2 cellular contexts compared by ENCODE assay signal in genomic region chr14:75840911-75841310, GRCh38.
TF ChIP-seq lines count a peak whose summit lies in the region.

No MANE protein-coding gene starts in this region.

TF ChIP-seq in GM23338, 12 proteins besides CTCF, POLR2A, EP300 and RAD21:
- no peak for TF ChIP-seq REST (IDR thresholded peaks at IDR 0.05; ENCODE audit: unreplicated experiment)
- TF ChIP-seq STAT1 (IDR thresholded peaks at IDR 0.05; ENCODE audit: unreplicated experiment), result no peak
- TF ChIP-seq ZNF331 (CRISPR knock-in tag; IDR thresholded peaks at IDR 0.05; ENCODE audit: low read depth), result no peak
- no peak for TF ChIP-seq ZNF462 (CRISPR knock-in tag; IDR thresholded peaks at IDR 0.05)
- TF ChIP-seq EZH2 (IDR thresholded peaks at IDR 0.05; ENCODE audit: low read depth, unreplicated experiment), result no peak
- no peak for TF ChIP-seq ZNF114 (CRISPR knock-in tag; IDR thresholded peaks at IDR 0.05)
- TF ChIP-seq CREB1 (CRISPR knock-in tag; IDR thresholded peaks at IDR 0.05; ENCODE audit: low read depth), result no peak
- TF ChIP-seq POLR2AphosphoS5 (IDR thresholded peaks at IDR 0.05; ENCODE audit: low read depth), result no peak
- no peak for TF ChIP-seq ETS1 (IDR thresholded peaks at IDR 0.05)
- no peak for TF ChIP-seq JUNB (IDR thresholded peaks at IDR 0.05; ENCODE audit: unreplicated experiment)
- no peak for TF ChIP-seq EZH2phosphoT487 (IDR thresholded peaks at IDR 0.05; ENCODE audit: unreplicated experiment)
- TF ChIP-seq NANOG (IDR thresholded peaks at IDR 0.05; ENCODE audit: borderline replicate concordance), result no peak
TF ChIP-seq in GM23338: peak in this region for 0.

TF ChIP-seq in WTC11, 78 proteins besides CTCF, POLR2A, EP300 and RAD21 (continued from another document):
- TF ChIP-seq AFF4 (CRISPR knock-in tag; IDR thresholded peaks at IDR 0.05; ENCODE audit: borderline replicate concordance), result no peak
- no peak for TF ChIP-seq SP1 (CRISPR knock-in tag; conservative IDR thresholded peaks at IDR 0.05)
- no peak for TF ChIP-seq GTF2I (CRISPR knock-in tag; conservative IDR thresholded peaks at IDR 0.05)
- no peak for TF ChIP-seq ZNF671 (CRISPR knock-in tag; IDR thresholded peaks at IDR 0.05)
- TF ChIP-seq NR1H2 (CRISPR knock-in tag; IDR thresholded peaks at IDR 0.05), result no peak
- no peak for TF ChIP-seq ETV6 (CRISPR knock-in tag; IDR thresholded peaks at IDR 0.05)
- TF ChIP-seq GABPB1 (CRISPR knock-in tag; IDR thresholded peaks at IDR 0.05), result no peak
- no peak for TF ChIP-seq FOXJ3 (CRISPR knock-in tag; IDR thresholded peaks at IDR 0.05; ENCODE audit: borderline replicate concordance)
- no peak for TF ChIP-seq CBFB (CRISPR knock-in tag; IDR thresholded peaks at IDR 0.05; ENCODE audit: low read depth)
- no peak for TF ChIP-seq HMGXB4 (CRISPR knock-in tag; IDR thresholded peaks at IDR 0.05)
- TF ChIP-seq CREM (CRISPR knock-in tag; IDR thresholded peaks at IDR 0.05), result no peak
- TF ChIP-seq E2F4 (CRISPR knock-in tag; IDR thresholded peaks at IDR 0.05; ENCODE audit: borderline replicate concordance, low read depth), result no peak
- no peak for TF ChIP-seq ZNF317 (CRISPR knock-in tag; IDR thresholded peaks at IDR 0.05; ENCODE audit: borderline replicate concordance, low read depth)
- TF ChIP-seq NR2C2 (CRISPR knock-in tag; IDR thresholded peaks at IDR 0.05), result no peak
